In genomic region chr3:64445318-64446300, GRCh38 we compare ENCODE assay signal across 1 cellular context.
A peak's percentile ranks its signal among the peaks of the same experiment; 100 is the strongest.
TF ChIP-seq lines count a peak whose summit lies in the region.

No MANE protein-coding gene starts in this region.

TF ChIP-seq in HEK293, 187 proteins besides CTCF, POLR2A, EP300 and RAD21 (continued from another document and continues in another):
- peak; percentile 45; the same call in 1 of the 2 replicates for TF ChIP-seq ZNF366 (tag by site-specific recombination; conservative IDR thresholded peaks at IDR 0.05)
- no peak for TF ChIP-seq ZNF518A (tag by site-specific recombination; conservative IDR thresholded peaks at IDR 0.05; ENCODE audit: low read depth)
- no peak; the same call in 1 of the 2 replicates for TF ChIP-seq ZNF335 (tag by site-specific recombination; conservative IDR thresholded peaks at IDR 0.05)
- TF ChIP-seq AEBP2 (tag by site-specific recombination; IDR thresholded peaks at IDR 0.05; ENCODE audit: borderline replicate concordance), result no peak
- peak; percentile 69 for TF ChIP-seq ZFHX2 (tag by site-specific recombination; conservative IDR thresholded peaks at IDR 0.05)
- TF ChIP-seq KLF8 (tag by site-specific recombination; IDR thresholded peaks at IDR 0.05), result no peak
- TF ChIP-seq SCRT2 (tag by site-specific recombination; IDR thresholded peaks at IDR 0.05), result no peak
- TF ChIP-seq ZNF670 (tag by site-specific recombination; IDR thresholded peaks at IDR 0.05; ENCODE audit: low read depth), result no peak
- TF ChIP-seq ZNF571 (tag by site-specific recombination; IDR thresholded peaks at IDR 0.05), result no peak
- TF ChIP-seq KLF10 (tag by site-specific recombination; IDR thresholded peaks at IDR 0.05), result no peak
- no peak for TF ChIP-seq MYNN (tag by site-specific recombination; IDR thresholded peaks at IDR 0.05; ENCODE audit: borderline replicate concordance)
- peak; percentile 60 for TF ChIP-seq EGR2 (tag by site-specific recombination; IDR thresholded peaks at IDR 0.05; ENCODE audit: low read depth)
- no peak for TF ChIP-seq ZNF214 (tag by site-specific recombination; IDR thresholded peaks at IDR 0.05; ENCODE audit: borderline replicate concordance)
- TF ChIP-seq ZNF280C (tag by site-specific recombination; IDR thresholded peaks at IDR 0.05), result no peak
- TF ChIP-seq ZNF658 (tag by site-specific recombination; IDR thresholded peaks at IDR 0.05), result no peak
- no peak for TF ChIP-seq ATF2 (tag by site-specific recombination; IDR thresholded peaks at IDR 0.05; ENCODE audit: low read depth)
- peak; percentile 63 for TF ChIP-seq SP3 (tag by site-specific recombination; IDR thresholded peaks at IDR 0.05)
- TF ChIP-seq ZBTB11 (tag by site-specific recombination; conservative IDR thresholded peaks at IDR 0.05; ENCODE audit: low read depth), result 0 out of 2 replicates have a peak, but pooled peaks have one; percentile 21
- no peak for TF ChIP-seq HOXD13 (CRISPR knock-in tag; IDR thresholded peaks at IDR 0.05; ENCODE audit: borderline replicate concordance)
- no peak for TF ChIP-seq SP7 (tag by site-specific recombination; IDR thresholded peaks at IDR 0.05)
- no peak for TF ChIP-seq MZF1 (tag by site-specific recombination; IDR thresholded peaks at IDR 0.05; ENCODE audit: borderline replicate concordance)
- no peak for TF ChIP-seq IKZF3 (tag by site-specific recombination; IDR thresholded peaks at IDR 0.05)
- TF ChIP-seq REST (tag by site-specific recombination; IDR thresholded peaks at IDR 0.05), result no peak
- TF ChIP-seq ZNF549 (tag by site-specific recombination; IDR thresholded peaks at IDR 0.05), result no peak
- no peak for TF ChIP-seq ZNF555 (tag by site-specific recombination; conservative IDR thresholded peaks at IDR 0.05)
- no peak for TF ChIP-seq TSHZ1 (tag by site-specific recombination; IDR thresholded peaks at IDR 0.05; ENCODE audit: borderline replicate concordance)
- TF ChIP-seq ZNF768 (tag by site-specific recombination; IDR thresholded peaks at IDR 0.05), result no peak
- peak; percentile 67; the same call in 1 of the 2 replicates for TF ChIP-seq ZBTB48 (tag by site-specific recombination; IDR thresholded peaks at IDR 0.05)
- no peak for TF ChIP-seq ZFP69B (tag by site-specific recombination; IDR thresholded peaks at IDR 0.05)
- TF ChIP-seq ZNF654 (tag by site-specific recombination; IDR thresholded peaks at IDR 0.05; ENCODE audit: low read depth), result no peak
- TF ChIP-seq KLF1 (tag by site-specific recombination; IDR thresholded peaks at IDR 0.05), result peak; percentile 45
- TF ChIP-seq ZNF138 (tag by site-specific recombination; IDR thresholded peaks at IDR 0.05; ENCODE audit: borderline replicate concordance), result no peak
- no peak for TF ChIP-seq ZNF624 (tag by site-specific recombination; IDR thresholded peaks at IDR 0.05)
- peak; percentile 26; the same call in 1 of the 2 replicates for TF ChIP-seq ZNF600 (tag by site-specific recombination; IDR thresholded peaks at IDR 0.05)
